In genomic region chr5:79806741-79807140, GRCh38 we compare ENCODE assay signal across 18 cellular contexts.
DNase-seq lines count a peak whose midpoint lies in the region; ATAC-seq, FAIRE-seq and TF ChIP-seq lines count a peak whose summit lies in the region.
"Had no signal": no experiment of that assay in that cellular context is flagged by ENCODE, and none has a peak within 500 bp of the region (broad histone marks: within the 10 kb centered on the region; RNA-seq: fewer than 3 reads in every experiment).

No MANE protein-coding gene starts in this region.

- no peaks in the 10 kb centered on the region for H4K20me1 ChIP-seq in osteoblast (ENCODE audit: insufficient read depth, low read length)

- H3K9me3 Mint-ChIP-seq in activated T-helper 17 cell treated with anti-CD3 and anti-CD28 coated beads, Interleukin-2, amount 50 U/mL, for 72 hours = no peaks in the 10 kb centered on the region
- H3K9me3 Mint-ChIP-seq: activated T-cell treated with anti-CD3 and anti-CD28 coated beads, Interleukin-2, amount 50 U/mL, for 4 hours; stimulated activated naive CD8-positive, alpha-beta T cell treated with anti-CD3 and anti-CD28 coated beads, Interleukin-15, Interleukin-2, amounts not matched to agents 100 ng/mL and 50 ng/mL, for 24 hours had no signal

- H2AFZ ChIP-seq in osteoblast (ENCODE audit: low read length) = peak overlapping the region; percentile 48

- ATAC-seq in activated T-helper 17 cell treated with anti-CD3 and anti-CD28 coated beads, Interleukin-2, amount 50 U/mL, for 72 hours (replicated peaks) = no peak
- ATAC-seq in stimulated activated naive CD8-positive, alpha-beta T cell treated with anti-CD3 and anti-CD28 coated beads, Interleukin-15, Interleukin-2, amounts not matched to agents 100 U/mL and 50 U/mL, for 24 hours = no peak
- no peak for ATAC-seq in HG03521 (IDR thresholded peaks at IDR 0.05; ENCODE audit: unreplicated experiment)
- ATAC-seq: activated T-cell treated with anti-CD3 and anti-CD28 coated beads, Interleukin-2, amount 50 U/mL, for 4 hours; esophagus mucosa had no signal

- H3K36me3 ChIP-seq in osteoblast (ENCODE audit: insufficient read depth, low read length) (no peaks in the 10 kb centered on the region), WERI-Rb-1 (no peaks in the 10 kb centered on the region)
- H3K36me3 ChIP-seq: Peyer's patch had no signal

- no peak for TF ChIP-seq CTCF in osteoblast (IDR thresholded peaks at IDR 0.05; ENCODE audit: extremely low read depth, low read depth, low read length)
- TF ChIP-seq CTCF in WERI-Rb-1 (IDR thresholded peaks at IDR 0.05; ENCODE audit: low read depth, low read length) = no peak

- no peaks in the 10 kb centered on the region for H3K4me1 ChIP-seq in osteoblast (ENCODE audit: insufficient read depth, low read length)
- H3K4me1 ChIP-seq: Peyer's patch had no signal

- no peaks in the 10 kb centered on the region for H3K9me3 ChIP-seq in osteoblast (ENCODE audit: low read depth, low read length)
- H3K9me3 ChIP-seq in WERI-Rb-1 (ENCODE audit: severe bottlenecking) = no peaks in the 10 kb centered on the region
- H3K9me3 ChIP-seq: Peyer's patch had no signal

- H3K4me1 Mint-ChIP-seq in activated T-helper 17 cell treated with anti-CD3 and anti-CD28 coated beads, Interleukin-2, amount 50 U/mL, for 72 hours = no peaks in the 10 kb centered on the region

- no peaks in the 10 kb centered on the region for H3K79me2 ChIP-seq in osteoblast (ENCODE audit: insufficient read depth, low read length)

- H3K27me3 ChIP-seq in osteoblast (ENCODE audit: insufficient read depth, low read length) = no peaks in the 10 kb centered on the region
- H3K27me3 ChIP-seq in WERI-Rb-1 (ENCODE audit: insufficient read depth, low read depth, severe bottlenecking) = no peaks in the 10 kb centered on the region
- H3K27me3 ChIP-seq: Peyer's patch had no signal

- no peak overlapping the region for H3K27ac ChIP-seq in osteoblast (ENCODE audit: low read depth, low read length)
- H3K27ac ChIP-seq in WERI-Rb-1 = no peak overlapping the region
- H3K27ac ChIP-seq: Peyer's patch had no signal

- H3K4me3 ChIP-seq in osteoblast (ENCODE audit: insufficient read depth, low read length) = no peak overlapping the region
- H3K4me3 ChIP-seq in WERI-Rb-1 (ENCODE audit: low read depth, low read length) = no peak overlapping the region
- H3K4me3 ChIP-seq: Peyer's patch had no signal

- H3K4me3 Mint-ChIP-seq in activated T-helper 17 cell treated with anti-CD3 and anti-CD28 coated beads, Interleukin-2, amount 50 U/mL, for 72 hours = no peak overlapping the region
- H3K4me3 Mint-ChIP-seq: activated T-cell treated with anti-CD3 and anti-CD28 coated beads, Interleukin-2, amount 50 U/mL, for 4 hours; stimulated activated naive CD8-positive, alpha-beta T cell treated with anti-CD3 and anti-CD28 coated beads, Interleukin-15, Interleukin-2, amounts not matched to agents 100 ng/mL and 50 ng/mL, for 24 hours had no signal

- no peaks in the 10 kb centered on the region for H3K27me3 Mint-ChIP-seq in activated T-helper 17 cell treated with anti-CD3 and anti-CD28 coated beads, Interleukin-2, amount 50 U/mL, for 72 hours
- H3K27me3 Mint-ChIP-seq: stimulated activated naive CD8-positive, alpha-beta T cell treated with anti-CD3 and anti-CD28 coated beads, Interleukin-15, Interleukin-2, amounts not matched to agents 100 ng/mL and 50 ng/mL, for 24 hours had no signal

- H3K4me2 ChIP-seq in osteoblast (ENCODE audit: insufficient read depth, low read length) = no peak overlapping the region

- no peak for FAIRE-seq in GM12891 (lab: Jason Lieb, UNC)
- FAIRE-seq: TTC549 had no signal

- no peak overlapping the region for H3K27ac Mint-ChIP-seq in activated T-helper 17 cell treated with anti-CD3 and anti-CD28 coated beads, Interleukin-2, amount 50 U/mL, for 72 hours
- H3K27ac Mint-ChIP-seq: stimulated activated naive CD8-positive, alpha-beta T cell treated with anti-CD3 and anti-CD28 coated beads, Interleukin-15, Interleukin-2, amounts not matched to agents 100 ng/mL and 50 ng/mL, for 24 hours had no signal

- TF ChIP-seq POLR2A in GM12891 (IDR thresholded peaks at IDR 0.05; ENCODE audit: low read depth, low read length) = no peak

- no peak for DNase-seq in GM12891 (ENCODE audit: insufficient read length, low spot score)
- DNase-seq in RPMI7951 (ENCODE audit: low read depth) = peak; percentile 40
- peak; percentile 91 for DNase-seq in foreskin melanocyte
- DNase-seq in osteoblast (ENCODE audit: insufficient read length, low spot score, missing footprints) = no peak
- DNase-seq in WERI-Rb-1 = no peak
- DNase-seq in stimulated activated naive CD8-positive, alpha-beta T cell treated with anti-CD3 and anti-CD28 coated beads, Interleukin-15, Interleukin-2, amounts not matched to agents 100 U/mL and 50 U/mL, for 24 hours = no peak
- DNase-seq: activated T-cell treated with anti-CD3 and anti-CD28 coated beads, Interleukin-2, amount 50 U/mL, for 4 hours; Calu3; central memory CD4-positive, alpha-beta T cell; kidney glomerular epithelial cell; NCI-H1436 treated with DMSO at 0.1 percent for 48 hours; Peyer's patch; stimulated activated CD4-positive, alpha-beta T cell treated with anti-CD3 and anti-CD28 coated beads, Interleukin-1b, Interleukin-23, amount 100 ng/mL, for 48 hours had no signal

- no peaks in the 10 kb centered on the region for H3K36me3 Mint-ChIP-seq in activated T-helper 17 cell treated with anti-CD3 and anti-CD28 coated beads, Interleukin-2, amount 50 U/mL, for 72 hours (ENCODE audit: low read depth)

TF ChIP-seq in GM12891, 5 proteins besides CTCF, POLR2A, EP300 and RAD21:
- TF ChIP-seq SPI1 (IDR thresholded peaks at IDR 0.05; ENCODE audit: low read depth, low read length) = peak; percentile 27; the same call in 1 of the 2 replicates
- no peak for TF ChIP-seq TAF1 (IDR thresholded peaks at IDR 0.05; ENCODE audit: low read depth, low read length)
TF ChIP-seq in GM12891: peak in this region for 1.

Comparison
In these comparisons a context has a peak if more than half of its experiments do, and no peak if none do; other contexts are left out.
1. DNase-seq: peak in RPMI7951 (single experiment) and foreskin melanocyte (single experiment); none in GM12891 (single experiment), osteoblast (single experiment), WERI-Rb-1 (single experiment) and stimulated activated naive CD8-positive, alpha-beta T cell treated with anti-CD3 and anti-CD28 coated beads, Interleukin-15, Interleukin-2, amounts not matched to agents 100 U/mL and 50 U/mL, for 24 hours (single experiment).